1 cellular context compared by ENCODE assay signal in genomic region chr7:66204822-66205735, GRCh38.
TF ChIP-seq lines count a peak whose summit lies in the region.

TSS of gene TPST1 (plus strand) at chr7:66205334. CDS start at chr7:66240426, 35,092 bp downstream.

TF ChIP-seq in HepG2, 621 proteins besides CTCF, POLR2A, EP300 and RAD21 (continued from another document and continues in another):
- TF ChIP-seq HINFP (CRISPR knock-in tag; IDR thresholded peaks at IDR 0.05; ENCODE audit: low read depth) (peak; percentile 77), ZNF205 (CRISPR knock-in tag; IDR thresholded peaks at IDR 0.05) (no peak), DRAP1 (CRISPR knock-in tag; IDR thresholded peaks at IDR 0.05) (peak; percentile 65), MYPOP (CRISPR knock-in tag; IDR thresholded peaks at IDR 0.05) (peak; percentile 98), ZFP36L1 (CRISPR knock-in tag; IDR thresholded peaks at IDR 0.05) (no peak), ZBTB43 (CRISPR knock-in tag; conservative IDR thresholded peaks at IDR 0.05) (no peak), CCAR2 (optimal IDR thresholded peaks at IDR 0.05; ENCODE audit: low read depth, low read length) (no peak), KDM2A (CRISPR knock-in tag; IDR thresholded peaks at IDR 0.05; ENCODE audit: borderline replicate concordance, low read depth) (peak; percentile 93), HMGA1 (CRISPR knock-in tag; conservative IDR thresholded peaks at IDR 0.05) (no peak), KDM6A (CRISPR knock-in tag; IDR thresholded peaks at IDR 0.05; ENCODE audit: low read depth) (no peak), GTF3A (CRISPR knock-in tag; conservative IDR thresholded peaks at IDR 0.05) (no peak), MYNN (CRISPR knock-in tag; IDR thresholded peaks at IDR 0.05; ENCODE audit: low read depth) (no peak; the same call in 1 of the 2 replicates), PAX8 (CRISPR knock-in tag; IDR thresholded peaks at IDR 0.05; ENCODE audit: borderline replicate concordance) (no peak), ZNF768 (CRISPR knock-in tag; IDR thresholded peaks at IDR 0.05) (0 out of 2 replicates have a peak, but pooled peaks have one; percentile 57), RXRB (CRISPR knock-in tag; IDR thresholded peaks at IDR 0.05; ENCODE audit: borderline replicate concordance) (peak; percentile 53), NFRKB (IDR thresholded peaks at IDR 0.05) (no peak), SIN3B (IDR thresholded peaks at IDR 0.05; ENCODE audit: low read length) (no peak; the same call in 1 of the 2 replicates), ZKSCAN8 (CRISPR knock-in tag; IDR thresholded peaks at IDR 0.05; ENCODE audit: borderline replicate concordance) (peak; percentile 24; the same call in 1 of the 2 replicates), TOPORS (CRISPR knock-in tag; IDR thresholded peaks at IDR 0.05) (peak; percentile 68), ZSCAN12 (CRISPR knock-in tag; IDR thresholded peaks at IDR 0.05) (peak; percentile 38; the same call in 1 of the 2 replicates), PCBP1 (IDR thresholded peaks at IDR 0.05; ENCODE audit: borderline replicate concordance, low read depth, low read length) (0 out of 2 replicates have a peak, but pooled peaks have one; percentile 23), ZBTB38 (CRISPR knock-in tag; IDR thresholded peaks at IDR 0.05) (peak; percentile 61; the same call in 1 of the 2 replicates), FOXA3 (CRISPR knock-in tag; IDR thresholded peaks at IDR 0.05) (peak; percentile 78), TFAP4 (IDR thresholded peaks at IDR 0.05; ENCODE audit: borderline replicate concordance, low read depth) (peak; percentile 51; the same call in 1 of the 2 replicates), CBX2 (IDR thresholded peaks at IDR 0.05; ENCODE audit: low read depth, low read length) (no peak), CBX2 (CRISPR knock-in tag; IDR thresholded peaks at IDR 0.05; ENCODE audit: low read depth) (no peak), ZNF839 (CRISPR knock-in tag; IDR thresholded peaks at IDR 0.05; ENCODE audit: borderline replicate concordance) (no peak), PATZ1 (CRISPR knock-in tag; IDR thresholded peaks at IDR 0.05) (peak; percentile 91), RFX3 (CRISPR knock-in tag; IDR thresholded peaks at IDR 0.05) (peak; percentile 83), FOXO4 (CRISPR knock-in tag; conservative IDR thresholded peaks at IDR 0.05) (no peak), ZNF614 (CRISPR knock-in tag; IDR thresholded peaks at IDR 0.05; ENCODE audit: borderline replicate concordance) (peak; percentile 62; the same call in 1 of the 2 replicates), SP140L (CRISPR knock-in tag; IDR thresholded peaks at IDR 0.05; ENCODE audit: borderline replicate concordance) (no peak), CBX1 (IDR thresholded peaks at IDR 0.05; ENCODE audit: low read depth) (peak; percentile 84), ZNF451 (CRISPR knock-in tag; IDR thresholded peaks at IDR 0.05) (no peak; the same call in 1 of the 2 replicates), GABPA (IDR thresholded peaks at IDR 0.05; ENCODE audit: low read depth, low read length) (no peak), GABPA (CRISPR knock-in tag; IDR thresholded peaks at IDR 0.05; ENCODE audit: low read depth) (no peak), ZNF501 (CRISPR knock-in tag; IDR thresholded peaks at IDR 0.05) (no peak; the same call in none of the 2 replicates), ZNF33A (CRISPR knock-in tag; IDR thresholded peaks at IDR 0.05; ENCODE audit: borderline replicate concordance) (0 out of 2 replicates have a peak, but pooled peaks have one; percentile 60), THAP8 (CRISPR knock-in tag; IDR thresholded peaks at IDR 0.05; ENCODE audit: borderline replicate concordance) (0 out of 2 replicates have a peak, but pooled peaks have one; percentile 38), SNRNP70 (IDR thresholded peaks at IDR 0.05; ENCODE audit: low read depth, low read length) (no peak), ZBTB1 (CRISPR knock-in tag; IDR thresholded peaks at IDR 0.05; ENCODE audit: borderline replicate concordance) (no peak), KLF15 (CRISPR knock-in tag; IDR thresholded peaks at IDR 0.05; ENCODE audit: borderline replicate concordance) (no peak), ZNF20 (CRISPR knock-in tag; IDR thresholded peaks at IDR 0.05) (no peak), DMAP1 (CRISPR knock-in tag; IDR thresholded peaks at IDR 0.05) (peak; percentile 65), ZNF780A (CRISPR knock-in tag; IDR thresholded peaks at IDR 0.05) (no peak), HNF4A (CRISPR knock-in tag; IDR thresholded peaks at IDR 0.05) (no peak; the same call in 1 of the 2 replicates), SMARCC2 (IDR thresholded peaks at IDR 0.05) (no peak), ZNF207 (IDR thresholded peaks at IDR 0.05; ENCODE audit: borderline replicate concordance) (no peak), MAF1 (CRISPR knock-in tag; IDR thresholded peaks at IDR 0.05; ENCODE audit: borderline replicate concordance) (no peak), MAFK (conservative IDR thresholded peaks at IDR 0.05 in 1 of 2, IDR thresholded peaks at IDR 0.05 in 1 of 2; ENCODE audit: low read length in 2 of 2) (peak; percentile 4 to 24; a peak in 2 of 4 replicates), ZSCAN21 (CRISPR knock-in tag; IDR thresholded peaks at IDR 0.05; ENCODE audit: borderline replicate concordance) (peak; percentile 30; the same call in 1 of the 2 replicates), CREM (IDR thresholded peaks at IDR 0.05) (no peak), CREM (CRISPR knock-in tag; IDR thresholded peaks at IDR 0.05) (no peak), TFDP1 (CRISPR knock-in tag; IDR thresholded peaks at IDR 0.05; ENCODE audit: borderline replicate concordance) (peak; percentile 81; the same call in 1 of the 2 replicates), RXRA (CRISPR knock-in tag; IDR thresholded peaks at IDR 0.05) (peak; percentile 72), FUBP1 (CRISPR knock-in tag; IDR thresholded peaks at IDR 0.05; ENCODE audit: borderline replicate concordance) (no peak), POGK (CRISPR knock-in tag; conservative IDR thresholded peaks at IDR 0.05) (peak; percentile 61; the same call in 1 of the 2 replicates), EEA1 (CRISPR knock-in tag; IDR thresholded peaks at IDR 0.05; ENCODE audit: borderline replicate concordance) (0 out of 2 replicates have a peak, but pooled peaks have one; percentile 49), ZKSCAN1 (IDR thresholded peaks at IDR 0.05; ENCODE audit: low read length) (no peak), RNF2 (conservative IDR thresholded peaks at IDR 0.05; ENCODE audit: low read depth) (no peak), ZMYM3 (CRISPR knock-in tag; IDR thresholded peaks at IDR 0.05) (peak; percentile 44; the same call in 1 of the 2 replicates)
